Comparison of ENCODE assay signal across 12 cellular contexts in the genomic region with DNA sequence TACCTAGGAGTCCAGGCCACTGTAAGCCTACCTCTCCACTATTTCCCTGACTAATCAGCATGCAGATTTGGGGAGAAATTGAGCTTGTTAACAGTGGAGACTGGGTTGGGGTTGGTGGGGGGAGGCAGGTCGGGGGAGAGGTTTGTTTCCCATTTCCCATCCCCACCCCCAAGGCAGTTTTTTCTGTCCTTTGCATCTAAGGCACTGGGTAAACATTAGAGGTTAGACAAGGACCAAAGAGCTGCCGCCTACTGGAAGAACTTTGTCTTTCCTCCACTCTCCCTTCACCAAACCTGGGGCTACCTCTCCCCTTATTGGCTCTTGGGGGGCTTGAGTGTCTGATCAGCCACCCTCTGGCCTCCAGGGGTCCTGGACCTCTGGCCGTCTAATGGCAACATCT. TPM values are rescaled to one million over a fixed set of nuclear protein-coding genes. Genes with fewer than 3 reads are reported as not detected.
DNase-seq lines count a peak whose midpoint lies in the region; ATAC-seq and TF ChIP-seq lines count a peak whose summit lies in the region.
"Had no signal": no experiment of that assay in that cellular context is flagged by ENCODE, and none has a peak within 500 bp of the region (broad histone marks: within the 10 kb centered on the region; RNA-seq: fewer than 3 reads in every experiment).

No MANE protein-coding gene starts in this region.

- H3K4me3 Mint-ChIP-seq in T-helper 1 cell treated with Interleukin-12 subunit alpha and Interleukin-12 subunit beta and Interleukin-4 antibody, amounts not matched to agents 30 μg/mL and 1 μg/mL, for 36 hours: peak overlapping the region; percentile 86
- H3K4me3 Mint-ChIP-seq: immature natural killer cell had no signal

- H3K27me3 Mint-ChIP-seq in T-helper 1 cell treated with Interleukin-12 subunit alpha and Interleukin-12 subunit beta and Interleukin-4 antibody, amounts not matched to agents 30 μg/mL and 1 μg/mL, for 36 hours (ENCODE audit: low read depth): no peaks in the 10 kb centered on the region

- DNase-seq in A172 (ENCODE audit: low spot score) (peak; percentile 60), GM19238 (ENCODE audit: insufficient read length, low spot score) (peak; percentile 40), erythroblast (lab: John Stamatoyannopoulos, UW) (peak; percentile 18 to 44), nucleus accumbens (lab: John Stamatoyannopoulos, UW) (no peak), DMS79 (lab: John Stamatoyannopoulos, UW) (no peak)
- DNase-seq: amniotic stem cell, DMS53, immature natural killer cell, NCI-H82 had no signal

- H3K9me3 Mint-ChIP-seq in T-helper 1 cell treated with Interleukin-12 subunit alpha and Interleukin-12 subunit beta and Interleukin-4 antibody, amounts not matched to agents 30 μg/mL and 1 μg/mL, for 36 hours: no peaks in the 10 kb centered on the region
- H3K9me3 Mint-ChIP-seq: immature natural killer cell had no signal

- peaks cover 82% of the 10 kb centered on the region for H3K4me1 Mint-ChIP-seq in T-helper 1 cell treated with Interleukin-12 subunit alpha and Interleukin-12 subunit beta and Interleukin-4 antibody, amounts not matched to agents 30 μg/mL and 1 μg/mL, for 36 hours (ENCODE audit: low read depth)

- ATAC-seq in HG03439 (IDR thresholded peaks at IDR 0.05; ENCODE audit: unreplicated experiment) (no peak), GM18861 (IDR thresholded peaks at IDR 0.05; ENCODE audit: unreplicated experiment) (no peak)

- TF ChIP-seq POLR2A in erythroblast (IDR thresholded peaks at IDR 0.05; ENCODE audit: low read length): no peak

- peaks cover 31% of the 10 kb centered on the region for H3K36me3 Mint-ChIP-seq in T-helper 1 cell treated with Interleukin-12 subunit alpha and Interleukin-12 subunit beta and Interleukin-4 antibody, amounts not matched to agents 30 μg/mL and 1 μg/mL, for 36 hours (ENCODE audit: low read depth)

- H3K27ac Mint-ChIP-seq in T-helper 1 cell treated with Interleukin-12 subunit alpha and Interleukin-12 subunit beta and Interleukin-4 antibody, amounts not matched to agents 30 μg/mL and 1 μg/mL, for 36 hours: peak overlapping the region; percentile 93
- H3K27ac Mint-ChIP-seq: immature natural killer cell had no signal

RNA-seq across cellular contexts. Expression of gene KCNN4, which starts 1.0 kb away (rescaled TPM):
- total RNA-seq in A172 (2014; rRNA removed; shearing (Covaris generic)): 57.6 and 68.6 TPM in 2 replicates

RNA-seq across cellular contexts. Expression of gene LYPD5, which starts 22.4 kb away (rescaled TPM):
- 0.31 TPM in 1 of 2 replicates, not detected in the other for total RNA-seq in A172 (2014; rRNA removed; shearing (Covaris generic))

RNA-seq across cellular contexts. Expression of gene SMG9, which starts 25.1 kb away (rescaled TPM):
- 15.9 and 23.1 TPM in 2 replicates for total RNA-seq in A172 (2014; rRNA removed; shearing (Covaris generic))

RNA-seq across cellular contexts. Expression of gene ZNF283, which starts 47.3 kb away (rescaled TPM):
- total RNA-seq in A172 (2014; rRNA removed; shearing (Covaris generic)): 4.7 and 5.2 TPM in 2 replicates

Comparison
In these comparisons a context has a peak if more than half of its experiments do, and no peak if none do; other contexts are left out.
1. DNase-seq: peak in A172 (single experiment), GM19238 (single experiment) and erythroblast (2 of 2); none in nucleus accumbens (0 of 56) and DMS79 (single experiment).